ENCODE assay signal across 22 cellular contexts in the genomic region with DNA sequence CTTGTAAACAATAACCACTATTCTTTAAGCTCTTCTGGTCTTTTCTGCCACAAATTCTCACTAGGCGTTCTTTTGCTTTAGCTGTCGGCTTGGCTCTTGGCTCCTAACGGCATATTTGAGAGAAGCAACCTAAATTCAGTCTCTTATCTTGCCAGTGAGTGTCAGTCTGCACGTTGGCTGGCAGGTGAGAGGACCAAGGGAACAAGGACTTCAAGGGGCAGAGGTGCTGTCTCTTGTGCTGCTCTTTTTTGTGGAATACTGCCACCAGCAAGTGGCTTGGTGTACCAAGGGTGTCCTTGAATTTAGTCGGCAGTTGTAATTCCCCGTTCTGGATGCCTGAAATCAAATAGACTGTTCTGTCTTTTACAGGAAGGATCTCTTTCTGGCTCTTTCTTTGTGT.
A peak's percentile ranks its signal among the peaks of the same experiment; 100 is the strongest.
DNase-seq lines count a peak whose midpoint lies in the region; ATAC-seq, FAIRE-seq and TF ChIP-seq lines count a peak whose summit lies in the region.
"Had no signal": no experiment of that assay in that cellular context is flagged by ENCODE, and none has a peak within 500 bp of the region (broad histone marks: within the 10 kb centered on the region; RNA-seq: fewer than 3 reads in every experiment).

No MANE protein-coding gene starts in this region.

- peak overlapping the region; percentile 74 for H3K4ac ChIP-seq in IMR-90 (ENCODE audit: low read depth, low read length)

- H2BK120ac ChIP-seq in IMR-90 (ENCODE audit: low read depth, low read length), result peak overlapping the region; percentile 72

- H3K4me1 ChIP-seq in IMR-90 (ENCODE audit: control insufficient read depth, insufficient read depth, low read length) (peaks cover 19% of the 10 kb centered on the region), right atrium auricular region (peaks cover 0 to 33% of the 10 kb centered on the region in 2 donors), skeletal muscle tissue (ENCODE audit: control insufficient read depth in 3 of 3, insufficient read depth in 3 of 3, low read length in 3 of 3) (peaks cover 17 to 33% (median 28%) of the 10 kb centered on the region in 3 donors)

- peaks cover 17% of the 10 kb centered on the region for H3K36me3 ChIP-seq in IMR-90 (ENCODE audit: control insufficient read depth, insufficient read depth, low read length)
- H3K36me3 ChIP-seq in right atrium auricular region, result no peaks in the 10 kb centered on the region
- no peaks in the 10 kb centered on the region for H3K36me3 ChIP-seq in skeletal muscle tissue (ENCODE audit: control insufficient read depth in 3 of 3, insufficient read depth in 3 of 3, low read length in 3 of 3)

- no peaks in the 10 kb centered on the region; the same call in 1 of the 2 replicates for H4K20me1 ChIP-seq in IMR-90 (ENCODE audit: insufficient read depth, low read length)

- H4K91ac ChIP-seq in IMR-90 (ENCODE audit: insufficient read depth, low read depth, low read length), result peak overlapping the region; percentile 47

- 80% methylated on average over 1 of the region's 6 CpGs; no CpG with 5 or more reads in 1 of the 2 experiments for WGBS in IMR-90 (ENCODE audit: extremely low coverage in 2 of 2, insufficient read length in 1 of 2), 2 experiments

- H3K27me3 ChIP-seq in IMR-90 (ENCODE audit: control insufficient read depth, insufficient read depth, low read length) (no peaks in the 10 kb centered on the region), right atrium auricular region (no peaks in the 10 kb centered on the region), skeletal muscle tissue (ENCODE audit: control insufficient read depth in 3 of 3, insufficient read depth in 3 of 3, low read length in 3 of 3) (no peaks in the 10 kb centered on the region)

- H2BK20ac ChIP-seq in IMR-90 (ENCODE audit: low read depth, low read length), result peak overlapping the region; percentile 44; the same call in 1 of the 2 replicates

- DNase-seq in IMR-90 (no peak), cerebellum (ENCODE audit: low spot score) (peak; percentile 33), right atrium auricular region (ENCODE audit: low spot score) (no peak), GM12892 (ENCODE audit: insufficient read length) (no peak), DMS153 (lab: John Stamatoyannopoulos, UW) (no peak)
- no peak for DNase-seq in activated CD4-positive, alpha-beta T cell treated with anti-CD3 and anti-CD28 coated beads for 1 hour
- DNase-seq: activated CD4-positive, alpha-beta T cell treated with anti-CD3 and anti-CD28 coated beads for 4 hours; activated CD8-positive, alpha-beta memory T cell treated with anti-CD3 and anti-CD28 coated beads for 24 hours; activated T-cell treated with anti-CD3 and anti-CD28 coated beads, Interleukin-2, amount 50 U/mL, for 1 hour; dermis blood vessel endothelial cell; glutamatergic neuron; HCEC 1CT; kidney glomerular epithelial cell; NCI-H1092 treated with DMSO at 0.1 percent for 48 hours; NCI-H1930; NCI-H69; stimulated activated CD4-positive, alpha-beta T cell treated with anti-CD3 and anti-CD28 coated beads, Interleukin-12 subunit alpha, Interleukin-12 subunit beta, amount 100 ng/mL, for 4 hours; stimulated activated CD4-positive, alpha-beta T cell treated with anti-CD3 and anti-CD28 coated beads, Interleukin-4, amount 100 ng/mL, for 4 hours; stimulated activated naive CD8-positive, alpha-beta T cell treated with anti-CD3 and anti-CD28 coated beads, Interleukin-15, Interleukin-2, amounts not matched to agents 100 U/mL and 50 U/mL, for 24 hours; T-helper 17 cell had no signal

- H3K9me1 ChIP-seq in IMR-90 (ENCODE audit: insufficient read depth, low read length), result peaks cover 19% of the 10 kb centered on the region

- no peak for ATAC-seq in IMR-90 (ENCODE audit: low read depth)
- no peak for ATAC-seq in HG02973 (IDR thresholded peaks at IDR 0.05; ENCODE audit: unreplicated experiment)
- ATAC-seq: stimulated activated naive CD8-positive, alpha-beta T cell treated with anti-CD3 and anti-CD28 coated beads, Interleukin-15, Interleukin-2, amounts not matched to agents 100 U/mL and 50 U/mL, for 24 hours; T-helper 17 cell had no signal

- CTCF ChIA-PET in IMR-90 (lab: Yijun Ruan, JAX), result interaction anchor here (0.5 kb wide), 1 partner anchor 1016 kb away, joined by 3 read pairs; no protein-coding TSS in a partner anchor

- no peak overlapping the region for H3K56ac ChIP-seq in IMR-90 (ENCODE audit: extremely low read depth, insufficient read depth, low read length)

- no peak overlapping the region for H3K9ac ChIP-seq in IMR-90 (ENCODE audit: low read depth, low read length)
- H3K9ac ChIP-seq in skeletal muscle tissue (ENCODE audit: low read depth in 1 of 3, low read length in 3 of 3), result peak overlapping the region in 1 of 3 donors; percentile 46

- no peak overlapping the region for H2AK9ac ChIP-seq in IMR-90 (replicated peaks; ENCODE audit: low read depth, low read length, poor library complexity)

- no peak overlapping the region for H3K4me2 ChIP-seq in IMR-90 (ENCODE audit: low read depth, low read length)

- POLR2A ChIA-PET in IMR-90 (lab: Charles Lee; ENCODE audit: unreplicated experiment), result no interaction called here

- peaks cover 42 to 62% of the 10 kb centered on the region in 2 experiments for H3K79me1 ChIP-seq in IMR-90 (ENCODE audit: low read depth in 1 of 2, low read length in 2 of 2)

- in situ Hi-C loops in IMR-90 (cut with MboI; ENCODE audit: low sequenced_read_pairs), result no loop called here

- no peak for TF ChIP-seq RAD21 in IMR-90 (IDR thresholded peaks at IDR 0.05; ENCODE audit: low read length)

- H2AK5ac ChIP-seq in IMR-90 (ENCODE audit: low read depth, low read length), result peak overlapping the region; percentile 30; the same call in 1 of the 2 replicates

- 0 out of 4 replicates have a peak overlapping the region, but pooled peaks of 1 of the 2 experiments have one; percentile 20 for H4K8ac ChIP-seq in IMR-90 (ENCODE audit: low read depth in 2 of 2, low read length in 2 of 2)

- H3K14ac ChIP-seq in IMR-90 (replicated peaks; ENCODE audit: low read depth, low read length), result peak overlapping the region; percentile 75

- H3K27ac ChIP-seq in IMR-90 (ENCODE audit: insufficient read depth, low read length) (no peak overlapping the region), right atrium auricular region (peak overlapping the region; percentile 81 to 91), skeletal muscle tissue (ENCODE audit: low read depth, low read length) (peak overlapping the region; percentile 45)

- peak overlapping the region; percentile 75 for H3K23ac ChIP-seq in IMR-90 (ENCODE audit: low read depth, low read length)

- no peak overlapping the region for H4K5ac ChIP-seq in IMR-90 (ENCODE audit: low read depth, low read length)

- peak overlapping the region; percentile 65; the same call in 1 of the 3 replicates for H2BK15ac ChIP-seq in IMR-90 (ENCODE audit: low read depth, low read length)

- no peak for TF ChIP-seq CTCF in IMR-90 (conservative IDR thresholded peaks at IDR 0.05; ENCODE audit: low read depth, low read length)
- TF ChIP-seq CTCF in right atrium auricular region (IDR thresholded peaks at IDR 0.05), result no peak

- no peak overlapping the region for H2AFZ ChIP-seq in IMR-90 (replicated peaks; ENCODE audit: low read length, poor library complexity)

- no peaks in the 10 kb centered on the region for H3K9me3 ChIP-seq in IMR-90 (ENCODE audit: control insufficient read depth, insufficient read depth, low read length)
- H3K9me3 ChIP-seq in right atrium auricular region, result no peaks in the 10 kb centered on the region
- no peaks in the 10 kb centered on the region for H3K9me3 ChIP-seq in skeletal muscle tissue (ENCODE audit: control insufficient read depth in 3 of 3, low read length in 3 of 3)

- H3K4me3 ChIP-seq in IMR-90 (ENCODE audit: insufficient read depth, low read depth, low read length) (no peak overlapping the region), right atrium auricular region (peak overlapping the region in 1 of 2 donors; percentile 8), skeletal muscle tissue (ENCODE audit: low read length in 3 of 3) (no peak overlapping the region)

- dilution Hi-C loops in IMR-90 (cut with HindIII; ENCODE audit: low sequenced_read_pairs, unreplicated experiment), result no loop called here

- no peak for FAIRE-seq in GM12892 (lab: Jason Lieb, UNC)

- intact Hi-C loops in IMR-90 (cut with micrococcal nuclease), result no loop called here

- no TSS peak for BruUV-seq in IMR-90 (replicated peaks; lab: Mats Ljungman, UMichigan)

- H3K18ac ChIP-seq in IMR-90 (ENCODE audit: low read depth, low read length), result peak overlapping the region; percentile 1; the same call in 1 of the 2 replicates

- no peak overlapping the region for H2BK5ac ChIP-seq in IMR-90 (ENCODE audit: low read depth, low read length, poor library complexity, severe bottlenecking)

- TF ChIP-seq POLR2A in IMR-90 (IDR thresholded peaks at IDR 0.05; ENCODE audit: low read depth, low read length), result no peak
- TF ChIP-seq POLR2A in GM12892 (IDR thresholded peaks at IDR 0.05; ENCODE audit: low read depth, low read length), result no peak

TF ChIP-seq in IMR-90, 13 proteins besides CTCF, POLR2A, EP300 and RAD21 (continues in another document):
- no peak for TF ChIP-seq SMC3 (IDR thresholded peaks at IDR 0.05; ENCODE audit: low read depth, low read length)
- no peak for TF ChIP-seq NFE2L2 (IDR thresholded peaks at IDR 0.05; ENCODE audit: low read depth, low read length)
- TF ChIP-seq MAFK (IDR thresholded peaks at IDR 0.05; ENCODE audit: low read depth, low read length), result no peak
- no peak for TF ChIP-seq CEBPB (IDR thresholded peaks at IDR 0.05; ENCODE audit: low read depth, low read length)
- no peak for TF ChIP-seq BHLHE40 (IDR thresholded peaks at IDR 0.05; ENCODE audit: low read depth, low read length)
- TF ChIP-seq, protein P1, sequence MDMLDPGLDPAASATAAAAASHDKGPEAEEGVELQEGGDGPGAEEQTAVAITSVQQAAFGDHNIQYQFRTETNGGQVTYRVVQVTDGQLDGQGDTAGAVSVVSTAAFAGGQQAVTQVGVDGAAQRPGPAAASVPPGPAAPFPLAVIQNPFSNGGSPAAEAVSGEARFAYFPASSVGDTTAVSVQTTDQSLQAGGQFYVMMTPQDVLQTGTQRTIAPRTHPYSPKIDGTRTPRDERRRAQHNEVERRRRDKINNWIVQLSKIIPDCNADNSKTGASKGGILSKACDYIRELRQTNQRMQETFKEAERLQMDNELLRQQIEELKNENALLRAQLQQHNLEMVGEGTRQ (IDR thresholded peaks at IDR 0.05; ENCODE audit: low read depth, low read length), result no peak
- no peak for TF ChIP-seq CHD1 (IDR thresholded peaks at IDR 0.05; ENCODE audit: low read depth, low read length)
- TF ChIP-seq MXI1 (IDR thresholded peaks at IDR 0.05; ENCODE audit: borderline replicate concordance, low read depth, low read length), result no peak
- TF ChIP-seq RCOR1 (IDR thresholded peaks at IDR 0.05; ENCODE audit: insufficient replicate concordance, low read length), result no peak
- no peak for TF ChIP-seq RFX5 (IDR thresholded peaks at IDR 0.05; ENCODE audit: low read depth, low read length)
- no peak for TF ChIP-seq FOS (IDR thresholded peaks at IDR 0.05; ENCODE audit: low read depth, low read length)
- TF ChIP-seq MAZ (IDR thresholded peaks at IDR 0.05; ENCODE audit: borderline replicate concordance, low read depth, low read length), result no peak
